Comparison of ENCODE assay signal across 23 cellular contexts in genomic region chr11:75797116-75797515, GRCh38. TPM values are rescaled to one million over a fixed set of nuclear protein-coding genes. Genes with fewer than 3 reads are reported as not detected.
DNase-seq lines count a peak whose midpoint lies in the region; ATAC-seq, FAIRE-seq and TF ChIP-seq lines count a peak whose summit lies in the region.
"Had no signal": no experiment of that assay in that cellular context is flagged by ENCODE, and none has a peak within 500 bp of the region (broad histone marks: within the 10 kb centered on the region; RNA-seq: fewer than 3 reads in every experiment).

No MANE protein-coding gene starts in this region.

- H3K4me1 ChIP-seq in BLaER1 (peaks cover 34% of the 10 kb centered on the region), GM12878 (ENCODE audit: control insufficient read depth, insufficient read depth, low read length) (no peaks in the 10 kb centered on the region)
- H3K4me1 ChIP-seq: neural progenitor cell had no signal

- SMC1A ChIA-PET in GM12878 (lab: Charles Lee; ENCODE audit: uncharacterized antibody, unreplicated experiment), result no interaction called here

- peaks cover 9% of the 10 kb centered on the region for H3K27me3 Mint-ChIP-seq in HFFc6 (ENCODE audit: insufficient read depth)
- peaks cover 4% of the 10 kb centered on the region for H3K27me3 Mint-ChIP-seq in nephron progenitor cell (ENCODE audit: low read depth, poor library complexity)
- H3K27me3 Mint-ChIP-seq: CD8-positive, alpha-beta memory T cell; stimulated activated naive CD8-positive, alpha-beta T cell treated with anti-CD3 and anti-CD28 coated beads, Interleukin-15, Interleukin-2, amounts not matched to agents 100 ng/mL and 50 ng/mL, for 24 hours had no signal

- H3K79me2 ChIP-seq in GM12878 (ENCODE audit: control insufficient read depth, insufficient read depth, low read length), result no peaks in the 10 kb centered on the region

- no peak overlapping the region for H3K4me3 ChIP-seq in BLaER1
- H3K4me3 ChIP-seq in GM12878, result no peak overlapping the region
- H3K4me3 ChIP-seq: neural progenitor cell had no signal

- POLR2A ChIA-PET in GM12878 (lab: Charles Lee), result no interaction called here

- TF ChIP-seq POLR2A in GM12878 (IDR thresholded peaks at IDR 0.05; ENCODE audit: low read depth, low read length), result no peak

- H3K9me3 ChIP-seq in BLaER1 (no peaks in the 10 kb centered on the region), GM12878 (replicated peaks; ENCODE audit: control insufficient read depth, insufficient read depth, low read length) (no peaks in the 10 kb centered on the region)

- intact Hi-C loops in GM12878 (cut with micrococcal nuclease; ENCODE audit: unreplicated experiment), result no loop called here

- H4K20me1 ChIP-seq in BLaER1 (no peaks in the 10 kb centered on the region), GM12878 (ENCODE audit: control insufficient read depth, insufficient read depth) (no peaks in the 10 kb centered on the region)

- ATAC-seq in GM12878 (peak; percentile 98), GM21717 (IDR thresholded peaks at IDR 0.05; ENCODE audit: unreplicated experiment) (no peak)
- ATAC-seq: activated T-cell treated with anti-CD3 and anti-CD28 coated beads, Interleukin-2, amount 50 U/mL, for 72 hours had no signal

- in situ Hi-C loops in GM12878 (cut with MboI), result no loop called here

- H3K9ac ChIP-seq in BLaER1 (no peak overlapping the region), GM12878 (ENCODE audit: control insufficient read depth, insufficient read depth, low read length) (no peak overlapping the region)
- H3K9ac ChIP-seq: neural progenitor cell had no signal

- CTCF ChIA-PET in GM12878 (lab: Yijun Ruan, JAX), result interaction anchor here (1.3 to 2.0 kb wide), 2 partner anchors 10 to 71 kb away, joined by 3 to 5 read pairs; no protein-coding TSS in a partner anchor

- TF ChIP-seq RAD21 in GM12878 (IDR thresholded peaks at IDR 0.05; ENCODE audit: insufficient read depth, low read depth, low read length), result no peak

- H3K36me3 Mint-ChIP-seq in HFFc6 (ENCODE audit: low read depth), result no peaks in the 10 kb centered on the region
- H3K36me3 Mint-ChIP-seq in nephron progenitor cell (ENCODE audit: low read depth), result no peaks in the 10 kb centered on the region
- H3K36me3 Mint-ChIP-seq: brain; CD8-positive, alpha-beta memory T cell; neural progenitor cell had no signal

- H3K27me3 ChIP-seq in BLaER1 (no peaks in the 10 kb centered on the region), GM12878 (replicated peaks in 1 of 2; ENCODE audit: control insufficient read depth in 2 of 2, insufficient read depth in 2 of 2, low read length in 1 of 2) (no peaks in the 10 kb centered on the region)
- H3K27me3 ChIP-seq: neural progenitor cell had no signal

- no TSS peak for BruUV-seq in GM12878 (replicated peaks; lab: Mats Ljungman, UMichigan)

- H3K4me3 Mint-ChIP-seq in HFFc6, result no peak overlapping the region
- no peak overlapping the region for H3K4me3 Mint-ChIP-seq in nephron progenitor cell
- H3K4me3 Mint-ChIP-seq: activated T-cell treated with anti-CD3 and anti-CD28 coated beads, Interleukin-2, amount 50 U/mL, for 72 hours; brain; CD8-positive, alpha-beta memory T cell; neural progenitor cell; stimulated activated naive CD8-positive, alpha-beta T cell treated with anti-CD3 and anti-CD28 coated beads, Interleukin-15, Interleukin-2, amounts not matched to agents 100 ng/mL and 50 ng/mL, for 24 hours had no signal

- H3K4me1 Mint-ChIP-seq in HFFc6 (ENCODE audit: low read depth) (peaks cover 22% of the 10 kb centered on the region), nephron progenitor cell (peaks cover 12% of the 10 kb centered on the region)

- peak overlapping the region; percentile 60; the same call in 1 of the 2 replicates for H3K27ac Mint-ChIP-seq in HFFc6
- H3K27ac Mint-ChIP-seq in nephron progenitor cell, result no peak overlapping the region
- H3K27ac Mint-ChIP-seq: activated T-cell treated with anti-CD3 and anti-CD28 coated beads, Interleukin-2, amount 50 U/mL, for 72 hours; brain; neural progenitor cell; stimulated activated naive CD8-positive, alpha-beta T cell treated with anti-CD3 and anti-CD28 coated beads, Interleukin-15, Interleukin-2, amounts not matched to agents 100 ng/mL and 50 ng/mL, for 24 hours had no signal

- no peak for TF ChIP-seq CTCF in HFFc6 (IDR thresholded peaks at IDR 0.05)
- no peak for TF ChIP-seq CTCF in GM12878 (IDR thresholded peaks at IDR 0.05 in 2 of 3, conservative IDR thresholded peaks at IDR 0.05 in 1 of 3; ENCODE audit: control insufficient read depth in 2 of 3, extremely low read depth in 1 of 3, insufficient read depth in 1 of 3, low read depth in 3 of 3, low read length in 3 of 3)
- no peak for TF ChIP-seq CTCF in nephron progenitor cell (IDR thresholded peaks at IDR 0.05)

- 49% methylated on average over 8 of the region's 8 CpGs for WGBS in GM12878 (ENCODE audit: insufficient coverage, insufficient replicate concordance, low lambda C conversion rate, missing lambda C conversion rate)

- no peak for FAIRE-seq in GM12878 (lab: Jason Lieb, UNC)
- no peak for FAIRE-seq in urothelium cell line (lab: Jason Lieb, UNC)
- FAIRE-seq: A204.1 had no signal

- RAD21 ChIA-PET in GM12878 (lab: Charles Lee; ENCODE audit: unreplicated experiment), result interaction anchor here (0.9 kb wide), 1 partner anchor 18 kb away, joined by 4 read pairs; no protein-coding TSS in a partner anchor

- TF ChIP-seq EP300 in GM12878 (IDR thresholded peaks at IDR 0.05; ENCODE audit: borderline replicate concordance in 1 of 2, control insufficient read depth in 1 of 2, low read depth in 2 of 2, low read length in 2 of 2), result no peak

- H2AFZ ChIP-seq in GM12878 (ENCODE audit: control insufficient read depth, low read depth, low read length), result no peak overlapping the region
- H2AFZ ChIP-seq: neural progenitor cell had no signal

- DNase-seq in HFFc6 (no peak), GM12878 (ENCODE audit: low read depth, low spot score) (no peak), nephron progenitor cell (peak; percentile 14), SW 1271 (lab: John Stamatoyannopoulos, UW) (no peak), HPDE6-E6E7 (ENCODE audit: extremely low spot score) (no peak), urothelium cell line (ENCODE audit: low spot score) (no peak)
- DNase-seq: activated CD4-positive, alpha-beta T cell treated with anti-CD3 and anti-CD28 coated beads, Interleukin-2, amount 50 U/mL, for 4 hours; activated naive CD4-positive, alpha-beta T cell; activated T-cell treated with anti-CD3 and anti-CD28 coated beads, Interleukin-2, amount 50 U/mL, for 72 hours; CD8-positive, alpha-beta memory T cell; DMS 273 treated with DMSO at 0.1 percent for 48 hours; KBM-7; NCI-H1105; NCI-H1930; NCI-H526; SHP77 treated with DMSO at 0.1 percent for 48 hours; T1000 had no signal

- no peaks in the 10 kb centered on the region for H3K9me3 Mint-ChIP-seq in HFFc6
- H3K9me3 Mint-ChIP-seq in nephron progenitor cell, result no peaks in the 10 kb centered on the region
- H3K9me3 Mint-ChIP-seq: activated T-cell treated with anti-CD3 and anti-CD28 coated beads, Interleukin-2, amount 50 U/mL, for 72 hours; brain; CD8-positive, alpha-beta memory T cell; neural progenitor cell; stimulated activated naive CD8-positive, alpha-beta T cell treated with anti-CD3 and anti-CD28 coated beads, Interleukin-15, Interleukin-2, amounts not matched to agents 100 ng/mL and 50 ng/mL, for 24 hours had no signal

- H3K27ac ChIP-seq in BLaER1 (no peak overlapping the region), GM12878 (ENCODE audit: control insufficient read depth, insufficient read depth) (no peak overlapping the region)
- H3K27ac ChIP-seq: neural progenitor cell had no signal

- H3K36me3 ChIP-seq in BLaER1 (no peaks in the 10 kb centered on the region), GM12878 (ENCODE audit: control insufficient read depth in 2 of 2, insufficient read depth in 2 of 2, low read length in 1 of 2) (peaks cover 0 to 10% of the 10 kb centered on the region in 2 experiments; a peak in 2 of 4 replicates)
- H3K36me3 ChIP-seq: neural progenitor cell had no signal

- peak overlapping the region; percentile 59 for H3K4me2 ChIP-seq in BLaER1
- H3K4me2 ChIP-seq in GM12878 (ENCODE audit: control insufficient read depth, insufficient read depth), result no peak overlapping the region
- H3K4me2 ChIP-seq: neural progenitor cell had no signal

RNA-seq across cellular contexts. Expression of gene UVRAG, which starts 17.9 kb away (rescaled TPM):
- 10 to 100 TPM in 4 of 6 experiments, 1 to 10 TPM in 2; 9.4 to 12.9 (median 10.7) TPM for total RNA-seq in HFFc6 (2021; fragmentation: NEBNext Ultra II Directional; extraction: Animal tissue kit (Norgen Biotek cat#: 25700))
- total RNA-seq in GM12878 (2013; cell fraction: nucleolus; rRNA removed), result 344 and 366 TPM in 2 replicates
- 37.0 and 39.6 TPM in 2 replicates for total RNA-seq in GM12878 (2014; rRNA removed)
- 40.7 and 41.3 TPM in 2 replicates for total RNA-seq in GM12878 (2014; rRNA removed; fragmentation: Illumina TruSeq; extraction: Trizol)
- 42.9 and 43.4 TPM in 2 replicates for total RNA-seq in GM12878 (2021)
- polyA plus RNA-seq in GM12878 (2011; ENCODE audit: low read depth), result 19.8 TPM
- polyA plus RNA-seq in GM12878 (2011; rRNA removed), result 36.9 and 52.3 TPM in 2 replicates
- polyA plus RNA-seq in GM12878 (2011; cell fraction: cytosol; rRNA removed), result 20.1 and 23.2 TPM in 2 replicates
- 33.4 and 36.0 TPM in 2 replicates for polyA plus RNA-seq in GM12878 (2011; cell fraction: nucleus; rRNA removed)
- polyA plus RNA-seq in GM12878 (2012), result 24.8 and 28.3 TPM in 2 replicates
- polyA plus RNA-seq in GM12878 (2014; fragmentation: Illumina TruSeq; extraction: Trizol), result 31.8 and 35.3 TPM in 2 replicates
- polyA plus RNA-seq in GM12878 (2014; fragmentation: Nextera tagmentation; extraction: Ambion mirVana), result 10 to 100 TPM in 1 of 2 experiments, 1 to 10 TPM in 1; 7.0 to 11.2 TPM
- polyA plus RNA-seq in GM12878 (2014; rRNA removed), result 24.0 and 26.7 TPM in 2 replicates
- 10 to 100 TPM; 37.9 to 43.4 TPM for polyA plus RNA-seq in GM12878 (2016; fragmentation: Nextera tagmentation; extraction: Ambion mirVana)
- 72.7 and 77.2 TPM in 2 replicates for polyA minus RNA-seq in GM12878 (2011; rRNA and poly(A)+ RNA removed)
- 17.0 and 18.5 TPM in 2 replicates for polyA minus RNA-seq in GM12878 (2011; cell fraction: cytosol; rRNA and poly(A)+ RNA removed)
- 96.4 and 155 TPM in 2 replicates for polyA minus RNA-seq in GM12878 (2011; cell fraction: nucleus; rRNA and poly(A)+ RNA removed)

RNA-seq across cellular contexts. Expression of gene DGAT2, which starts 28.5 kb away (rescaled TPM):
- under 1 TPM; 0.23 to 0.55 (median 0.36) TPM for total RNA-seq in HFFc6 (2021; fragmentation: NEBNext Ultra II Directional; extraction: Animal tissue kit (Norgen Biotek cat#: 25700))
- total RNA-seq in GM12878 (2013; cell fraction: nucleolus; rRNA removed), result 11.2 and 12.8 TPM in 2 replicates
- total RNA-seq in GM12878 (2014; rRNA removed) (16.7 and 20.5 TPM in 2 replicates), GM12878 (2014; rRNA removed; fragmentation: Illumina TruSeq; extraction: Trizol) (12.5 and 13.0 TPM in 2 replicates), GM12878 (2021) (19.5 and 21.0 TPM in 2 replicates)
- polyA plus RNA-seq in GM12878 (2011; ENCODE audit: low read depth), result 5.8 TPM
- polyA plus RNA-seq in GM12878 (2011; rRNA removed) (15.2 and 25.9 TPM in 2 replicates), GM12878 (2014; fragmentation: Illumina TruSeq; extraction: Trizol) (17.0 and 23.0 TPM in 2 replicates), GM12878 (2014; fragmentation: Nextera tagmentation; extraction: Ambion mirVana) (1 to 10 TPM; 5.1 to 5.5 TPM), GM12878 (2014; rRNA removed) (20.2 and 20.5 TPM in 2 replicates), GM12878 (2016; fragmentation: Nextera tagmentation; extraction: Ambion mirVana) (10 to 100 TPM; 17.2 to 17.9 TPM)
- polyA plus RNA-seq in GM12878 (2011; cell fraction: cytosol; rRNA removed), result 22.0 and 29.0 TPM in 2 replicates
- polyA plus RNA-seq in GM12878 (2011; cell fraction: nucleus; rRNA removed), result 13.3 and 13.6 TPM in 2 replicates
- polyA plus RNA-seq in GM12878 (2012), result 7.4 and 8.5 TPM in 2 replicates
- polyA minus RNA-seq in GM12878 (2011; rRNA and poly(A)+ RNA removed), result 29.6 and 33.1 TPM in 2 replicates
- polyA minus RNA-seq in GM12878 (2011; cell fraction: cytosol; rRNA and poly(A)+ RNA removed), result 4.5 and 7.5 TPM in 2 replicates
- polyA minus RNA-seq in GM12878 (2011; cell fraction: nucleus; rRNA and poly(A)+ RNA removed), result 5.6 and 6.5 TPM in 2 replicates
- polyA plus RNA-seq: CD8-positive, alpha-beta memory T cell had no signal

Comparison
In these comparisons a context has a peak if more than half of its experiments do, and no peak if none do; other contexts are left out.
1. RNA of gene DGAT2, which starts 28.5 kb away (total RNA-seq): 11.2 to 21.0 TPM in GM12878; 0.23 to 0.55 TPM in HFFc6; every median in the first group is over 4 times any median in the second.